ENCODE assay signal across 2 cellular contexts in genomic region chr16:74332469-74332868, GRCh38. TPM values are rescaled to one million over a fixed set of nuclear protein-coding genes. Genes with fewer than 3 reads are reported as not detected.
"Had no signal": no experiment of that assay in that cellular context is flagged by ENCODE, and none has a peak within 500 bp of the region (broad histone marks: within the 10 kb centered on the region; RNA-seq: fewer than 3 reads in every experiment).

No MANE protein-coding gene starts in this region.

RNA-seq across cellular contexts. Expression of gene NPIPB15, which starts 43.6 kb away (rescaled TPM):
- total RNA-seq: H4, H7 had no signal
